18 cellular contexts compared by ENCODE assay signal in genomic region chr6:56804996-56805395, GRCh38.
A peak's percentile ranks its signal among the peaks of the same experiment; 100 is the strongest.
DNase-seq lines count a peak whose midpoint lies in the region; ATAC-seq, FAIRE-seq and TF ChIP-seq lines count a peak whose summit lies in the region.
"Had no signal": no experiment of that assay in that cellular context is flagged by ENCODE, and none has a peak within 500 bp of the region (broad histone marks: within the 10 kb centered on the region; RNA-seq: fewer than 3 reads in every experiment).

No MANE protein-coding gene starts in this region.

- H3K36me3 ChIP-seq in Panc1 (ENCODE audit: control insufficient read depth, insufficient read depth, low read length), result no peaks in the 10 kb centered on the region
- H3K36me3 ChIP-seq: thoracic aorta had no signal

- peak overlapping the region; percentile 86; the same call in 1 of the 2 replicates for H3K27ac ChIP-seq in Panc1 (ENCODE audit: low read length)
- H3K27ac ChIP-seq: thoracic aorta had no signal

- BruUV-seq in Panc1 (replicated peaks; lab: Mats Ljungman, UMichigan), result no TSS peak

- no peaks in the 10 kb centered on the region for H3K27me3 ChIP-seq in Panc1 (ENCODE audit: control insufficient read depth, insufficient read depth, low read length)

- CTCF ChIA-PET in Panc1 (lab: Charles Lee), result no interaction called here

- H3K4me3 ChIP-seq in Panc1 (ENCODE audit: low read depth in 2 of 2, low read length in 2 of 2), result no peak overlapping the region
- H3K4me3 ChIP-seq: thoracic aorta had no signal

- peaks cover 78% of the 10 kb centered on the region for H3K4me1 ChIP-seq in Panc1 (ENCODE audit: control insufficient read depth, insufficient read depth, low read length)

- no peaks in the 10 kb centered on the region for H3K36me3 Mint-ChIP-seq in type B pancreatic cell
- H3K36me3 Mint-ChIP-seq: activated naive CD8-positive, alpha-beta T cell; CD8-positive, alpha-beta T cell; T-cell had no signal

- no peaks in the 10 kb centered on the region for H3K9me3 Mint-ChIP-seq in type B pancreatic cell
- H3K9me3 Mint-ChIP-seq: CD8-positive, alpha-beta T cell; effector memory CD8-positive, alpha-beta T cell; T-cell had no signal

- no peaks in the 10 kb centered on the region for H3K9me3 ChIP-seq in Panc1 (ENCODE audit: control insufficient read depth, insufficient read depth, low read depth, low read length)
- H3K9me3 ChIP-seq: thoracic aorta had no signal

- H3K4me1 Mint-ChIP-seq in type B pancreatic cell (ENCODE audit: unreplicated experiment), result peaks cover 21% of the 10 kb centered on the region
- H3K4me1 Mint-ChIP-seq: T-cell had no signal

- no peak overlapping the region for H3K4me3 Mint-ChIP-seq in type B pancreatic cell
- H3K4me3 Mint-ChIP-seq: activated CD8-positive, alpha-beta T cell treated with anti-CD3 and anti-CD28 coated beads, Interleukin-2, amount 10 ng/mL, durations not matched to agents 7 days and 5 days; activated naive CD8-positive, alpha-beta T cell; CD8-positive, alpha-beta T cell; effector memory CD8-positive, alpha-beta T cell; T-cell had no signal

- intact Hi-C loops in Panc1 (cut with micrococcal nuclease; ENCODE audit: unreplicated experiment), result no loop called here

- ATAC-seq in Panc1, result no peak
- ATAC-seq in omental fat pad (ENCODE audit: low FRiP score), result peak; percentile 86
- ATAC-seq: activated CD8-positive, alpha-beta T cell treated with anti-CD3 and anti-CD28 coated beads, Interleukin-2, amount 10 ng/mL, durations not matched to agents 7 days and 5 days; CD8-positive, alpha-beta T cell; effector memory CD8-positive, alpha-beta T cell; T-cell had no signal

- TF ChIP-seq CTCF in Panc1 (IDR thresholded peaks at IDR 0.05) (no peak), omental fat pad (IDR thresholded peaks at IDR 0.05) (no peak), type B pancreatic cell (conservative IDR thresholded peaks at IDR 0.05) (no peak)

- POLR2A ChIA-PET in Panc1 (lab: Charles Lee), result interaction anchor here (0.7 kb wide), 1 partner anchor 41 kb away, joined by 3 read pairs; no protein-coding TSS in a partner anchor

- no peak overlapping the region for H3K27ac Mint-ChIP-seq in type B pancreatic cell
- H3K27ac Mint-ChIP-seq: activated CD8-positive, alpha-beta T cell treated with anti-CD3 and anti-CD28 coated beads, Interleukin-2, amount 10 ng/mL, durations not matched to agents 7 days and 5 days; activated naive CD8-positive, alpha-beta T cell; CD8-positive, alpha-beta T cell; effector memory CD8-positive, alpha-beta T cell; T-cell had no signal

- FAIRE-seq in endometrium (lab: Jason Lieb, UNC), result peak; percentile 57
- FAIRE-seq: GM19239 had no signal

- in situ Hi-C loops in Panc1 (cut with HindIII; ENCODE audit: low pct_unique_long_range_greater_than_20kb, low sequenced_read_pairs), result no loop called here

- DNase-seq in ELR (ENCODE audit: low read depth) (peak; percentile 88), Panc1 (ENCODE audit: low read depth, low spot score) (no peak), omental fat pad (ENCODE audit: low spot score) (no peak), NCI-H1092 (lab: John Stamatoyannopoulos, UW) (no peak), type B pancreatic cell (ENCODE audit: extremely low spot score, unreplicated experiment) (no peak)
- no peak for DNase-seq in stimulated activated CD4-positive, alpha-beta T cell treated with anti-CD3 and anti-CD28 coated beads, Interleukin-2, amount 100 ng/mL, for 48 hours
- DNase-seq in effector CD8-positive, alpha-beta T cell (lab: John Stamatoyannopoulos, UW), result no peak
- DNase-seq: activated CD8-positive, alpha-beta T cell treated with anti-CD3 and anti-CD28 coated beads, Interleukin-2, amount 10 ng/mL, durations not matched to agents 7 days and 5 days; CD8-positive, alpha-beta T cell; effector memory CD8-positive, alpha-beta T cell; left cardiac atrium; NCI-H1048; occipital lobe; T-cell had no signal

- no peaks in the 10 kb centered on the region for H3K27me3 Mint-ChIP-seq in type B pancreatic cell
- H3K27me3 Mint-ChIP-seq: effector memory CD8-positive, alpha-beta T cell; T-cell had no signal
